Comparison of ENCODE assay signal across 14 cellular contexts in the genomic region with DNA sequence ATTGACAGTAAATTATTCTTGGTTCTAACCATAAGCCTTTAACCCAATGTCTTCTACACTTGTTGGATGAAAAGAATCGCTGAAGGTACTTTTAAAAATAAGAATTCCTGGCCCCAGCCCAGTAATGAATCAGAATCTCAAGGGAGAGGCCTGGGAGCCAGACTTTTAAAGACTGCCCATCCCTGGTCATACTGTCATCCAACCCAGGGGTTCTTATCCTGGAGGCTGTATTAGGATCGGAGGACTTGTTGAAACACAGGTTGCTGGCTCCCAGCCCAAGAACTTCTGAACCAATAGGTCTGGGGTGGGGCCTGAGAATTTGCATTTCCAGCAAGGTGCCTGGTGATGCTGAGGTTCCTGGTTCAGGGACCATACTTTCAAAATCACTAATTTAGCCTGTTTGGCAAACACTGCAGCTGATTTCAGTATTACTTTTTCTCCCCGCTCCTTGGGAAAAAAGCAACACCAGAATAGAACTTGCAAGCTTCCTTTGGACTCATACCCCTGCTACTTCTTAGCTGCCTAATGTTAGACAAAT.
DNase-seq lines count a peak whose midpoint lies in the region; ATAC-seq and TF ChIP-seq lines count a peak whose summit lies in the region.
"Had no signal": no experiment of that assay in that cellular context is flagged by ENCODE, and none has a peak within 500 bp of the region (broad histone marks: within the 10 kb centered on the region; RNA-seq: fewer than 3 reads in every experiment).

No MANE protein-coding gene starts in this region.

- H3K27me3 Mint-ChIP-seq in activated T-helper 17 cell treated with anti-CD3 and anti-CD28 coated beads, Interleukin-2, amount 50 U/mL, for 72 hours: no peaks in the 10 kb centered on the region
- peaks cover under 1 to 3% (median 2%) of the 10 kb centered on the region in 3 donors for H3K27me3 Mint-ChIP-seq in immature natural killer cell (ENCODE audit: low read depth in 3 of 3)
- H3K27me3 Mint-ChIP-seq: progenitor cell of endocrine pancreas had no signal

- no peaks in the 10 kb centered on the region for H3K9me3 Mint-ChIP-seq in activated T-helper 17 cell treated with anti-CD3 and anti-CD28 coated beads, Interleukin-2, amount 50 U/mL, for 72 hours
- no peaks in the 10 kb centered on the region for H3K9me3 Mint-ChIP-seq in immature natural killer cell

- H3K4me1 Mint-ChIP-seq in activated T-helper 17 cell treated with anti-CD3 and anti-CD28 coated beads, Interleukin-2, amount 50 U/mL, for 72 hours: peaks cover 60% of the 10 kb centered on the region
- peaks cover 22 to 36% of the 10 kb centered on the region in 2 donors for H3K4me1 Mint-ChIP-seq in immature natural killer cell

- peaks cover 24% of the 10 kb centered on the region for H3K79me2 ChIP-seq in hepatocyte

- no peak overlapping the region for H3K4me2 ChIP-seq in hepatocyte

- H3K36me3 Mint-ChIP-seq in activated T-helper 17 cell treated with anti-CD3 and anti-CD28 coated beads, Interleukin-2, amount 50 U/mL, for 72 hours (ENCODE audit: low read depth): peaks cover 91% of the 10 kb centered on the region
- peaks cover 17 to 28% (median 23%) of the 10 kb centered on the region in 3 donors for H3K36me3 Mint-ChIP-seq in immature natural killer cell

- no peaks in the 10 kb centered on the region for H3K9me2 ChIP-seq in hepatocyte (replicated peaks; ENCODE audit: insufficient read depth)

- 98% methylated on average over 3 of the region's 3 CpGs for WGBS in hepatocyte (ENCODE audit: low lambda C conversion rate, missing lambda C conversion rate)

- H2AFZ ChIP-seq in hepatocyte: no peak overlapping the region

- H3K27ac ChIP-seq in hepatocyte: no peak overlapping the region
- H3K27ac ChIP-seq: C4-2B, heart left ventricle, SK-N-MC, VCaP had no signal

- H4K20me1 ChIP-seq in hepatocyte (ENCODE audit: insufficient read depth, poor library complexity, severe bottlenecking): no peaks in the 10 kb centered on the region

- peak; percentile 37 for ATAC-seq in GM21529 (IDR thresholded peaks at IDR 0.05; ENCODE audit: unreplicated experiment)
- ATAC-seq in activated T-helper 17 cell treated with anti-CD3 and anti-CD28 coated beads, Interleukin-2, amount 50 U/mL, for 72 hours (replicated peaks): peak; percentile 39
- no peak for ATAC-seq in GM18505 (IDR thresholded peaks at IDR 0.05; ENCODE audit: unreplicated experiment)
- ATAC-seq: heart left ventricle had no signal

- H3K9me3 ChIP-seq in hepatocyte (ENCODE audit: low read depth): no peaks in the 10 kb centered on the region
- H3K9me3 ChIP-seq: heart left ventricle had no signal

- no peaks in the 10 kb centered on the region for H3K36me3 ChIP-seq in hepatocyte (replicated peaks; ENCODE audit: insufficient read depth, low read depth)

- no peak for TF ChIP-seq CTCF in hepatocyte (IDR thresholded peaks at IDR 0.05; ENCODE audit: poor library complexity)

- no peak overlapping the region for H3K4me3 ChIP-seq in hepatocyte
- H3K4me3 ChIP-seq: heart left ventricle, SK-N-MC had no signal

- H3K4me3 Mint-ChIP-seq in activated T-helper 17 cell treated with anti-CD3 and anti-CD28 coated beads, Interleukin-2, amount 50 U/mL, for 72 hours: peak overlapping the region; percentile 88
- H3K4me3 Mint-ChIP-seq in immature natural killer cell: no peak overlapping the region

- H3K27ac Mint-ChIP-seq in activated T-helper 17 cell treated with anti-CD3 and anti-CD28 coated beads, Interleukin-2, amount 50 U/mL, for 72 hours: peak overlapping the region; percentile 92
- peak overlapping the region in 4 of 6 donors; percentile 23 to 75 (median 43) for H3K27ac Mint-ChIP-seq in immature natural killer cell
- H3K27ac Mint-ChIP-seq: progenitor cell of endocrine pancreas had no signal

- no peak for TF ChIP-seq POLR2A in GM18505 (IDR thresholded peaks at IDR 0.05; ENCODE audit: borderline replicate concordance, extremely low read depth, insufficient read depth, insufficient read length)

- no peaks in the 10 kb centered on the region for H3K27me3 ChIP-seq in hepatocyte
- H3K27me3 ChIP-seq: heart left ventricle had no signal

- no peaks in the 10 kb centered on the region for H3K4me1 ChIP-seq in hepatocyte (ENCODE audit: insufficient read depth)

- DNase-seq in ELR (ENCODE audit: low read depth) (peak; percentile 32), immature natural killer cell (no peak), C1 segment of cervical spinal cord (lab: John Stamatoyannopoulos, UW) (no peak), hepatocyte (ENCODE audit: low spot score) (no peak)
- DNase-seq: NCI-H1930, NCI-H510A treated with DMSO at 0.1 percent for 48 hours had no signal
